ENCODE assay signal across 10 cellular contexts in genomic region chr16:20902426-20902825, GRCh38. TPM values are rescaled to one million over a fixed set of nuclear protein-coding genes. Genes with fewer than 3 reads are reported as not detected.
DNase-seq lines count a peak whose midpoint lies in the region; ATAC-seq and TF ChIP-seq lines count a peak whose summit lies in the region.
"Had no signal": no experiment of that assay in that cellular context is flagged by ENCODE, and none has a peak within 500 bp of the region (broad histone marks: within the 10 kb centered on the region; RNA-seq: fewer than 3 reads in every experiment).

No MANE protein-coding gene starts in this region.

- H3K4me3 ChIP-seq in Caco-2 (ENCODE audit: low read depth, low read length) (no peak overlapping the region), NB4 (ENCODE audit: low read depth, low read length) (peak overlapping the region; percentile 84), endodermal cell (ENCODE audit: low read length) (peak overlapping the region; percentile 86), psoas muscle (peak overlapping the region; percentile 91)

- ATAC-seq in psoas muscle, result no peak
- no peak for ATAC-seq in GM21576 (IDR thresholded peaks at IDR 0.05; ENCODE audit: unreplicated experiment)

- no peaks in the 10 kb centered on the region for H3K27me3 ChIP-seq in Caco-2 (replicated peaks; ENCODE audit: control insufficient read depth, insufficient read depth, low read length)
- no peaks in the 10 kb centered on the region for H3K27me3 ChIP-seq in endodermal cell (ENCODE audit: control insufficient read depth, insufficient read depth, low read length, poor library complexity, severe bottlenecking)
- H3K27me3 ChIP-seq in psoas muscle (ENCODE audit: insufficient read depth in 3 of 3, low read length in 2 of 3), result no peaks in the 10 kb centered on the region
- H3K27me3 ChIP-seq: SJCRH30 had no signal

- TF ChIP-seq POLR2A in NB4 (IDR thresholded peaks at IDR 0.05; ENCODE audit: extremely low read depth, insufficient read length), result no peak

- no peak overlapping the region for H3K9ac ChIP-seq in endodermal cell (ENCODE audit: extremely low read depth, low read length, poor library complexity, severe bottlenecking)

- peaks cover 67% of the 10 kb centered on the region for H3K4me1 Mint-ChIP-seq in Caco-2 (ENCODE audit: low read depth, unreplicated experiment)
- H3K4me1 Mint-ChIP-seq in endodermal cell, result peaks cover 34% of the 10 kb centered on the region

- peak overlapping the region; percentile 93 for H3K27ac Mint-ChIP-seq in Caco-2 (ENCODE audit: unreplicated experiment)
- H3K27ac Mint-ChIP-seq in endodermal cell, result no peak overlapping the region

- H3K36me3 Mint-ChIP-seq in Caco-2 (ENCODE audit: insufficient read depth, unreplicated experiment) (peaks cover 50% of the 10 kb centered on the region), endodermal cell (ENCODE audit: low read depth) (peaks cover 8% of the 10 kb centered on the region)

- H3K27ac ChIP-seq in endodermal cell (ENCODE audit: low read depth, low read length) (no peak overlapping the region), psoas muscle (peak overlapping the region; percentile 96)
- H3K27ac ChIP-seq: SJCRH30 had no signal

- intact Hi-C loops in Caco-2 (cut with micrococcal nuclease; ENCODE audit: unreplicated experiment) (loop anchor here (5.0 kb wide), 2 partner anchors 50 to 180 kb away; no protein-coding TSS in a partner anchor), psoas muscle (cut with DNase I) (loop anchor here (5.0 kb wide), 2 partner anchors 35 to 95 kb away; partner anchors contain the start of genes ERI2 (in 1 of the 2) and REXO5 (in 1 of the 2))

- H3K9me3 Mint-ChIP-seq in Caco-2 (ENCODE audit: unreplicated experiment) (no peaks in the 10 kb centered on the region), endodermal cell (no peaks in the 10 kb centered on the region)

- H3K36me3 ChIP-seq in Caco-2 (ENCODE audit: control insufficient read depth, insufficient read depth, low read length) (no peaks in the 10 kb centered on the region), endodermal cell (ENCODE audit: control insufficient read depth, insufficient read depth, low read length) (peaks cover 3% of the 10 kb centered on the region), psoas muscle (ENCODE audit: insufficient read depth in 1 of 2, low read depth in 1 of 2) (no peaks in the 10 kb centered on the region)
- H3K36me3 ChIP-seq: SJCRH30 had no signal

- H3K4me1 ChIP-seq in Caco-2 (peaks cover 70% of the 10 kb centered on the region), endodermal cell (ENCODE audit: control insufficient read depth, insufficient read depth, low read length) (peaks cover 5% of the 10 kb centered on the region), psoas muscle (peaks cover 60% of the 10 kb centered on the region)

- no peaks in the 10 kb centered on the region for H3K27me3 Mint-ChIP-seq in Caco-2 (ENCODE audit: insufficient read depth, unreplicated experiment)
- H3K27me3 Mint-ChIP-seq in endodermal cell (ENCODE audit: insufficient read depth), result no peaks in the 10 kb centered on the region

- H3K9me3 ChIP-seq in Caco-2 (no peaks in the 10 kb centered on the region), endodermal cell (ENCODE audit: control insufficient read depth, low read length) (no peaks in the 10 kb centered on the region), psoas muscle (no peaks in the 10 kb centered on the region)
- H3K9me3 ChIP-seq: SJCRH30 had no signal

- POLR2A ChIA-PET in Caco-2 (lab: Charles Lee), result interaction anchor here (1.4 kb wide), 1 partner anchor 36 kb away, joined by 5 read pairs; no protein-coding TSS in a partner anchor

- TF ChIP-seq CTCF in Caco-2 (IDR thresholded peaks at IDR 0.05; ENCODE audit: insufficient read depth in 1 of 2, low read depth in 1 of 2, low read length in 1 of 2, severe bottlenecking in 1 of 2, unreplicated experiment in 1 of 2) (no peak), NB4 (IDR thresholded peaks at IDR 0.05; ENCODE audit: low read depth, low read length) (no peak), endodermal cell (conservative IDR thresholded peaks at IDR 0.05) (no peak), psoas muscle (IDR thresholded peaks at IDR 0.05) (no peak)

- H3K4me3 Mint-ChIP-seq in Caco-2 (ENCODE audit: unreplicated experiment) (peak overlapping the region; percentile 74), endodermal cell (peak overlapping the region; percentile 78)

- WGBS in endodermal cell (ENCODE audit: insufficient coverage in 1 of 2, insufficient read length in 1 of 2), 2 experiments, result 94 to 97% methylated on average over 5 to 6 of the region's 6 CpGs
- WGBS in psoas muscle, 3 donors, result 75 to 84% (median 82%) methylated on average over 6 of the region's 6 CpGs

- CTCF ChIA-PET in Caco-2 (lab: Charles Lee), result interaction anchor here (0.6 kb wide), 1 partner anchor 1376 kb away, joined by 4 read pairs; no protein-coding TSS in a partner anchor

- no TSS peak for BruUV-seq in Caco-2 (replicated peaks; lab: Mats Ljungman, UMichigan)

- DNase-seq in Caco-2 (no peak), NB4 (ENCODE audit: low read depth) (no peak), endodermal cell (no peak), psoas muscle (no peak), NCI-H1417 treated with DMSO at 0.1 percent for 48 hours (lab: John Stamatoyannopoulos, UW) (no peak), foreskin melanocyte (no peak), NCI-H345 (lab: John Stamatoyannopoulos, UW) (no peak)
- DNase-seq: NCI-H187 treated with DMSO at 0.1 percent for 48 hours, SJCRH30 had no signal

RNA-seq across cellular contexts. Expression of gene LYRM1, which starts 1.9 kb away (rescaled TPM):
- total RNA-seq in Caco-2 (2022), result 40.3 and 46.1 TPM in 2 replicates
- 10 to 100 TPM; 13.1 to 16.8 TPM for total RNA-seq in endodermal cell
- polyA plus RNA-seq in endodermal cell (2013, experiment 1 of 2), result 31.5 TPM
- 32.3 TPM for polyA plus RNA-seq in endodermal cell (2013, experiment 2 of 2)
- 10 to 100 TPM; 27.2 to 47.9 (median 32.7) TPM for total RNA-seq in psoas muscle
- polyA plus RNA-seq in psoas muscle, result 10 to 100 TPM; 33.6 to 54.0 (median 53.8) TPM

RNA-seq across cellular contexts. Expression of gene DCUN1D3, which starts 2.3 kb away (rescaled TPM):
- total RNA-seq in Caco-2 (2022) (16.4 and 19.2 TPM in 2 replicates), endodermal cell (10 to 100 TPM; 21.3 to 22.7 TPM), psoas muscle (10 to 100 TPM in 2 of 4 donors, 1 to 10 TPM in 2; 6.8 to 19.6 (median 11.6) TPM)
- polyA plus RNA-seq in endodermal cell (2013, experiment 1 of 2), result 5.9 TPM
- polyA plus RNA-seq in endodermal cell (2013, experiment 2 of 2), result 4.8 TPM
- 1 to 10 TPM; 2.2 to 8.7 (median 8.6) TPM for polyA plus RNA-seq in psoas muscle
